In the genomic region with DNA sequence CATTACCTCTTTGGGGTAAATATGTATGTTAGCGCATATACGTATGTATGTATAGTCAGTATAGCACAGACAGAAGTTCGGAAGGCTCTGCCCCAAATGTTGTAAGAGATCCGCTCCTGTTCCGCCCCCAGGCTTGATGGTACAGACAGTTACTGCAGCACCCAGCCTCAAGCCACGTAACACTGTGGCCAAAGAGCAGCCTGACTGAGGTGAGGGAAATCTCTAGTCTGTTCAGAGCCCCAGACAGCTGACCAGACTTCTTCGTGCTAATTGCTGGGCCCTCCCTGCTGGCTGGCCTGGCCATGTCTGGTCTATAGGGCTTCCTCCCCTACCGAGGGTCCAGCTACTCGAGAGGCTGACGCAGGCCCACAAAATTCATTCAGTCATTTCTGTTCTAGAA, we compare ENCODE assay signal across 20 cellular contexts. TPM values are rescaled to one million over a fixed set of nuclear protein-coding genes. Genes with fewer than 3 reads are reported as not detected.
"Had no signal": no experiment of that assay in that cellular context is flagged by ENCODE, and none has a peak within 500 bp of the region (broad histone marks: within the 10 kb centered on the region; RNA-seq: fewer than 3 reads in every experiment).

No MANE protein-coding gene starts in this region.

- H3K36me3 ChIP-seq: colonic mucosa, esophagus muscularis mucosa, gastroesophageal sphincter, heart left ventricle, left lung, lower lobe of right lung had no signal

- H2AFZ ChIP-seq: hepatocyte had no signal

- H3K79me2 ChIP-seq: hepatocyte had no signal

- H3K4me1 ChIP-seq: colonic mucosa, esophagus muscularis mucosa, gastroesophageal sphincter, heart left ventricle, left lung, lower lobe of right lung had no signal

- H3K4me3 ChIP-seq: colonic mucosa, esophagus muscularis mucosa, gastroesophageal sphincter, heart left ventricle, hepatocyte, left lung, lower lobe of right lung, mucosa of descending colon had no signal

- H3K27ac ChIP-seq: colonic mucosa, esophagus muscularis mucosa, foreskin keratinocyte, gastroesophageal sphincter, heart left ventricle, hepatocyte, left lung, lower lobe of right lung had no signal

- H3K27me3 ChIP-seq: colonic mucosa, foreskin keratinocyte had no signal

- DNase-seq: colonic mucosa; cortex of kidney; effector CD4-positive, alpha-beta T cell; effector memory CD4-positive, alpha-beta T cell; foreskin keratinocyte; heart left ventricle; hypothalamus; immature natural killer cell; left cardiac atrium; left lung; left ventricle myocardium superior; lower lobe of right lung; mesenchymal stem cell; mucosa of descending colon; naive B cell had no signal

- H3K9me3 ChIP-seq: colonic mucosa, mucosa of descending colon had no signal

- H3K4me2 ChIP-seq: hepatocyte had no signal

RNA-seq across cellular contexts. Expression of a gene that starts 7.8 kb away (rescaled TPM):
- total RNA-seq: fibroblast of lung, fibroblast of villous mesenchyme had no signal
- polyA plus RNA-seq: fibroblast of lung had no signal
